9 cellular contexts compared by ENCODE assay signal in genomic region chr13:95659500-95659899, GRCh38. TPM values are rescaled to one million over a fixed set of nuclear protein-coding genes. Genes with fewer than 3 reads are reported as not detected.
"Had no signal": no experiment of that assay in that cellular context is flagged by ENCODE, and none has a peak within 500 bp of the region (broad histone marks: within the 10 kb centered on the region; RNA-seq: fewer than 3 reads in every experiment).

No MANE protein-coding gene starts in this region.

- H2AFZ ChIP-seq: GM23248 had no signal

- ATAC-seq: HCT116, HepG2 had no signal

- DNase-seq: GM23248, GOT3, H7, HFFc6 had no signal

- H3K36me3 ChIP-seq: HAP-1 had no signal

- H3K27ac ChIP-seq: GM23248, HL-60 had no signal

- H3K9ac ChIP-seq: GM23248 had no signal

- H3K4me1 ChIP-seq: HAP-1 had no signal

- H3K4me3 ChIP-seq: GM23248, HAP-1 had no signal

RNA-seq across cellular contexts. Expression of gene DZIP1, which starts 15.0 kb away (rescaled TPM):
- polyA plus RNA-seq: IgD-negative memory B cell had no signal
